ENCODE assay signal across 8 cellular contexts in the genomic region with DNA sequence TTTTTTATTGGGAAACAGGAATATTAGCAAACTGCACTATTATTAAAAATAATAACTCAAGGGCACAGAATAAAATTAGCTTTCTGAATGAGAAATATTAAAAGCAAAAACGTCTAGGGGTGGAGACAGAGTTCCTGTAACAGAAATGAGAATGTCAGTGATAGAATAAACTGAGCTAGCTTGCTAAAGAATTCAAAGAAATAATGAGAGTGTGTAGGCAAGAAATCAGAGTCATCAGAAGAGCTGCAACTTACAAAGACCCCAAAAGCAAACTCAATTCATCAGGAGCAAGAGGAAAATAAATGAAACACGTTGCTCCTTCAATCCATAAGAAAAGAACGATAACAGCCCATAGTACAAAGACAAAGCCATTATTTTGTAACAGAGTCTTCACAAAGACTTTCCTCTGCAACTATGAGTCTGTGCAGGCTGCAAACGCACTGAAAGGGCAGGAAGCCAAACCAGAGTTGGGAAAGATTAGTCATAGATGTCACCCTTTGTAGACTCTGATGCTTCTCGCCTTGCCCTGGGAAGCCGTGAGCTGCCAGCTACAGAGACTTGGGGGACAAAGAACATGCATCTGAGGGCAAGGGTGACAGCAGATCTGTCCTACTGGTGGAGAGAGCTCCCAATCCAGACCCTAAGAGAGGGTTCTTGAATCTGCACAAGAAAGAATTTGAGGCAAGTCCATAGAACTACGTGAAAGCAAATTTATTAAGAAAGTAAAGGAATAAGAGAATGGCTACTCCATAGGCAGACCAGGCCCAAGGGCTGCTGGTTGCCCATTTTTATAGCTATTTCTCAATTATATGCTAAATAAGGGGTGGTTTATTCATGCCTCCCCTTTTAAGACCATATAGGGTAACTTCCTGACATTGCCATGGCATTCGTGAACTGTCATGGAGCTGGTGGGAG. TPM values are rescaled to one million over a fixed set of nuclear protein-coding genes. Genes with fewer than 3 reads are reported as not detected.
DNase-seq lines count a peak whose midpoint lies in the region; ATAC-seq and TF ChIP-seq lines count a peak whose summit lies in the region.
"Had no signal": no experiment of that assay in that cellular context is flagged by ENCODE, and none has a peak within 500 bp of the region (broad histone marks: within the 10 kb centered on the region; RNA-seq: fewer than 3 reads in every experiment).

No MANE protein-coding gene starts in this region.

- H3K4me1 ChIP-seq in adrenal gland (replicated peaks in 1 of 2) (peaks cover 16 to 21% of the 10 kb centered on the region in 2 donors), stomach (peaks cover 0 to 20% (median 5%) of the 10 kb centered on the region in 4 donors)
- H3K4me1 ChIP-seq: Peyer's patch had no signal

- H3K4me3 ChIP-seq in adrenal gland (no peak overlapping the region), stomach (no peak overlapping the region)
- H3K4me3 ChIP-seq: Peyer's patch had no signal

- H3K27ac ChIP-seq in adrenal gland, result peak overlapping the region; percentile 43 to 85 (median 75)
- H3K27ac ChIP-seq in stomach, result peak overlapping the region in 3 of 5 donors; percentile 6 to 54 (median 50)
- H3K27ac ChIP-seq: Peyer's patch had no signal

- TF ChIP-seq EP300 in stomach (IDR thresholded peaks at IDR 0.05), result no peak

- intact Hi-C loops in adrenal gland (cut with DNase I) (no loop called here), stomach (cut with DNase I; ENCODE audit: low total_unique reads) (no loop called here)

- H3K9me3 ChIP-seq in adrenal gland (replicated peaks in 1 of 3) (peaks cover 0 to 9% (median 0%) of the 10 kb centered on the region in 3 donors), stomach (peaks cover 0 to 7% (median 0%) of the 10 kb centered on the region in 4 donors)
- H3K9me3 ChIP-seq: Peyer's patch had no signal

- DNase-seq in HS-5 (ENCODE audit: low read depth), result peak; percentile 76
- peak; percentile 85 to 94 (median 92) for DNase-seq in adrenal gland
- peak; percentile 40 for DNase-seq in inferior parietal cortex (ENCODE audit: extremely low spot score)
- DNase-seq in stomach, result no peak
- no peak for DNase-seq in NCI-H1105 (lab: John Stamatoyannopoulos, UW)
- no peak for DNase-seq in GF-D8 (lab: John Stamatoyannopoulos, UW)

- no peaks in the 10 kb centered on the region for H3K27me3 ChIP-seq in adrenal gland
- no peaks in the 10 kb centered on the region for H3K27me3 ChIP-seq in stomach
- H3K27me3 ChIP-seq: Peyer's patch had no signal

- TF ChIP-seq CTCF in adrenal gland (IDR thresholded peaks at IDR 0.05) (no peak), stomach (IDR thresholded peaks at IDR 0.05) (no peak)

- ATAC-seq in GM19455 (IDR thresholded peaks at IDR 0.05; ENCODE audit: unreplicated experiment), result no peak

- TF ChIP-seq POLR2A in adrenal gland (IDR thresholded peaks at IDR 0.05), result peak in 1 of 2 donors; percentile 44
- no peak for TF ChIP-seq POLR2A in stomach (IDR thresholded peaks at IDR 0.05)

- 28 to 37% (median 34%) methylated on average over 8 of the region's 8 CpGs for WGBS in adrenal gland, 4 donors
- WGBS in stomach, 5 donors, result 50 to 60% (median 54%) methylated on average over 8 of the region's 8 CpGs

- H3K36me3 ChIP-seq in adrenal gland (replicated peaks in 1 of 2) (no peaks in the 10 kb centered on the region), stomach (no peaks in the 10 kb centered on the region)
- H3K36me3 ChIP-seq: Peyer's patch had no signal

RNA-seq across cellular contexts. Expression of a gene that starts 40.8 kb away (rescaled TPM):
- total RNA-seq in adrenal gland (10 to 100 TPM; 16.0 to 56.7 (median 21.8) TPM), stomach (1 to 10 TPM in 4 of 5 donors, under 1 TPM in 1; 0.89 to 1.7 (median 1.2) TPM)
- polyA plus RNA-seq in adrenal gland (10 to 100 TPM in 1 of 3 donors, 1 to 10 TPM in 2; 5.6 to 10.9 (median 7.0) TPM), stomach (under 1 TPM; 0.15 to 0.81 (median 0.33) TPM)

Comparison
In these comparisons a context has a peak if more than half of its experiments do, and no peak if none do; other contexts are left out.
1. DNase-seq: peak in HS-5 (single experiment), adrenal gland (7 of 7) and inferior parietal cortex (single experiment); none in stomach (single experiment), NCI-H1105 (single experiment) and GF-D8 (single experiment).
2. RNA of a gene that starts 40.8 kb away (total RNA-seq): 16.0 to 56.7 TPM in adrenal gland; 0.89 to 1.7 TPM in stomach; every median in the first group is over 4 times any median in the second.